Comparison of ENCODE assay signal across 3 cellular contexts in genomic region chr12:235967-236366, GRCh38. TPM values are rescaled to one million over a fixed set of nuclear protein-coding genes. Genes with fewer than 3 reads are reported as not detected.
"Had no signal": no experiment of that assay in that cellular context is flagged by ENCODE, and none has a peak within 500 bp of the region (broad histone marks: within the 10 kb centered on the region; RNA-seq: fewer than 3 reads in every experiment).

No MANE protein-coding gene starts in this region.

RNA-seq across cellular contexts. Expression of gene SLC6A12, which starts 22.0 kb away (rescaled TPM):
- total RNA-seq: osteoblast had no signal
- polyA plus RNA-seq: naive thymus-derived CD8-positive, alpha-beta T cell had no signal

RNA-seq across cellular contexts. Expression of gene SLC6A13, which starts 26.7 kb away (rescaled TPM):
- total RNA-seq: osteoblast, stomach had no signal
- polyA plus RNA-seq: stomach had no signal
